Comparison of ENCODE assay signal across 11 cellular contexts in genomic region chr4:74473155-74473811, GRCh38. TPM values are rescaled to one million over a fixed set of nuclear protein-coding genes. Genes with fewer than 3 reads are reported as not detected.
DNase-seq lines count a peak whose midpoint lies in the region; ATAC-seq and TF ChIP-seq lines count a peak whose summit lies in the region.
"Had no signal": no experiment of that assay in that cellular context is flagged by ENCODE, and none has a peak within 500 bp of the region (broad histone marks: within the 10 kb centered on the region; RNA-seq: fewer than 3 reads in every experiment).

No MANE protein-coding gene starts in this region.

- H3K4me3 ChIP-seq in fibroblast of lung (replicated peaks in 1 of 4; ENCODE audit: control extremely low read depth in 1 of 4, insufficient read depth in 1 of 4, low read depth in 3 of 4, low read length in 4 of 4) (no peak overlapping the region), osteoblast (ENCODE audit: insufficient read depth, low read length) (no peak overlapping the region)

- H3K4me2 ChIP-seq in fibroblast of lung (ENCODE audit: extremely low read depth, insufficient read depth, low read length) (no peak overlapping the region), osteoblast (ENCODE audit: insufficient read depth, low read length) (peak overlapping the region; percentile 11)

- H3K27me3 ChIP-seq in fibroblast of lung (ENCODE audit: control insufficient read depth, insufficient read depth, low read length): no peaks in the 10 kb centered on the region
- H3K27me3 ChIP-seq in osteoblast (ENCODE audit: insufficient read depth, low read length): no peaks in the 10 kb centered on the region

- H3K79me2 ChIP-seq in fibroblast of lung (ENCODE audit: control insufficient read depth, insufficient read depth, low read length): no peaks in the 10 kb centered on the region
- H3K79me2 ChIP-seq in osteoblast (ENCODE audit: insufficient read depth, low read length): no peaks in the 10 kb centered on the region

- DNase-seq in Ammon's horn (ENCODE audit: low spot score) (peak; percentile 4), RPMI7951 (ENCODE audit: low read depth) (peak; percentile 81), fibroblast of lung (ENCODE audit: low read depth in 2 of 2) (peak; percentile 89 to 90), osteoblast (ENCODE audit: insufficient read length, low spot score, missing footprints) (peak; percentile 31)
- DNase-seq: activated B cell treated with CpG ODN at 0.5 μM for 24 hours; stimulated activated naive CD4-positive, alpha-beta T cell treated with Interleukin-2 at 50 U/mL for 16 hours had no signal

- H4K20me1 ChIP-seq in fibroblast of lung (ENCODE audit: control insufficient read depth, extremely low read depth, insufficient read depth, low read length): no peaks in the 10 kb centered on the region
- H4K20me1 ChIP-seq in osteoblast (ENCODE audit: insufficient read depth, low read length): no peaks in the 10 kb centered on the region

- H3K9me3 ChIP-seq in fibroblast of lung (ENCODE audit: control insufficient read depth, insufficient read depth, low read depth, low read length) (no peaks in the 10 kb centered on the region), osteoblast (ENCODE audit: low read depth, low read length) (no peaks in the 10 kb centered on the region)

- H3K4me1 ChIP-seq in fibroblast of lung (ENCODE audit: control insufficient read depth, extremely low read depth, insufficient read depth, low read length): peaks cover 6% of the 10 kb centered on the region
- peaks cover 22% of the 10 kb centered on the region for H3K4me1 ChIP-seq in osteoblast (ENCODE audit: insufficient read depth, low read length)

- TF ChIP-seq CTCF in fibroblast of lung (conservative IDR thresholded peaks at IDR 0.05 in 1 of 2, IDR thresholded peaks at IDR 0.05 in 1 of 2; ENCODE audit: low read depth in 1 of 2, low read length in 2 of 2) (no peak), osteoblast (IDR thresholded peaks at IDR 0.05; ENCODE audit: extremely low read depth, low read depth, low read length) (no peak)

- ATAC-seq in GM18868 (IDR thresholded peaks at IDR 0.05; ENCODE audit: unreplicated experiment) (no peak), GM21723 (IDR thresholded peaks at IDR 0.05; ENCODE audit: unreplicated experiment) (no peak), HG03521 (IDR thresholded peaks at IDR 0.05; ENCODE audit: unreplicated experiment) (no peak), GM18511 (IDR thresholded peaks at IDR 0.05; ENCODE audit: unreplicated experiment) (no peak)
- ATAC-seq: sciatic nerve had no signal

- H3K36me3 ChIP-seq in fibroblast of lung (ENCODE audit: control insufficient read depth, insufficient read depth, low read length): no peaks in the 10 kb centered on the region
- H3K36me3 ChIP-seq in osteoblast (ENCODE audit: insufficient read depth, low read length): no peaks in the 10 kb centered on the region

- no peak overlapping the region for H2AFZ ChIP-seq in fibroblast of lung (ENCODE audit: low read length)
- peak overlapping the region; percentile 55 for H2AFZ ChIP-seq in osteoblast (ENCODE audit: low read length)

- no peak overlapping the region for H3K9ac ChIP-seq in fibroblast of lung (ENCODE audit: insufficient read depth, low read length)

- H3K27ac ChIP-seq in fibroblast of lung (ENCODE audit: insufficient read depth, low read length): no peak overlapping the region
- H3K27ac ChIP-seq in osteoblast (ENCODE audit: low read depth, low read length): peak overlapping the region; percentile 54

RNA-seq across cellular contexts. Expression of gene AREG, which starts 28.3 kb away (rescaled TPM):
- 2.4 and 4.1 TPM in 2 replicates for total RNA-seq in RPMI7951 (2014; rRNA removed; shearing (Covaris generic))
- total RNA-seq in fibroblast of lung (1.5 and 2.0 TPM in 2 replicates), osteoblast (under 0.01 and 0.36 TPM in 2 replicates)
- polyA plus RNA-seq in fibroblast of lung: 0.50 and 3.9 TPM in 2 replicates
- 0.28 and 3.5 TPM in 2 replicates for polyA plus RNA-seq in fibroblast of lung (2012)
- polyA minus RNA-seq in fibroblast of lung (ENCODE audit: low replicate concordance): 0.37 TPM in 1 of 2 replicates, not detected in the other

Comparison
In these comparisons a context has a peak if more than half of its experiments do, and no peak if none do; other contexts are left out.
1. DNase-seq: peak in every context shown above with its lines; median percentile 90 in fibroblast of lung; 81 in RPMI7951; 31 in osteoblast; 4 in Ammon's horn.